ENCODE assay signal across 13 cellular contexts in genomic region chr19:11361037-11361770, GRCh38. TPM values are rescaled to one million over a fixed set of nuclear protein-coding genes. Genes with fewer than 3 reads are reported as not detected.
DNase-seq lines count a peak whose midpoint lies in the region; ATAC-seq and TF ChIP-seq lines count a peak whose summit lies in the region.
"Had no signal": no experiment of that assay in that cellular context is flagged by ENCODE, and none has a peak within 500 bp of the region (broad histone marks: within the 10 kb centered on the region; RNA-seq: fewer than 3 reads in every experiment).

No MANE protein-coding gene starts in this region.

- no peak for ATAC-seq in HG02571 (IDR thresholded peaks at IDR 0.05; ENCODE audit: unreplicated experiment)
- ATAC-seq: natural killer cell had no signal

- 59 to 79% methylated on average over 7 to 16 of the region's 43 CpGs for WGBS in esophagus squamous epithelium, 2 donors

- H3K4me3 Mint-ChIP-seq in glutamatergic neuron (ENCODE audit: unreplicated experiment) (peak overlapping the region; percentile 68), neural crest cell (peak overlapping the region; percentile 84)
- H3K4me3 Mint-ChIP-seq: natural killer cell had no signal

- H3K36me3 ChIP-seq in ES-I3 (ENCODE audit: insufficient read depth, low read length) (no peaks in the 10 kb centered on the region), Karpas-422 (ENCODE audit: insufficient read depth, low read length) (no peaks in the 10 kb centered on the region), esophagus squamous epithelium (peaks cover 0 to 48% (median 0%) of the 10 kb centered on the region in 3 donors)
- H3K36me3 ChIP-seq: uterus had no signal

- H3K4me2 ChIP-seq in Karpas-422 (ENCODE audit: low read depth, low read length, poor library complexity, severe bottlenecking), result no peak overlapping the region

- no peaks in the 10 kb centered on the region for H3K27me3 ChIP-seq in Karpas-422 (ENCODE audit: low read length)
- H3K27me3 ChIP-seq in esophagus squamous epithelium, result no peaks in the 10 kb centered on the region
- H3K27me3 ChIP-seq: gastrocnemius medialis, uterus had no signal

- H3K9ac ChIP-seq in ES-I3 (ENCODE audit: low read depth, low read length), result peak overlapping the region; percentile 35; the same call in 1 of the 2 replicates
- no peak overlapping the region for H3K9ac ChIP-seq in Karpas-422 (ENCODE audit: low read length)

- peak; percentile 18 for TF ChIP-seq CTCF in glutamatergic neuron (IDR thresholded peaks at IDR 0.05; ENCODE audit: partially characterized antibody, unreplicated experiment)
- peak; percentile 32 for TF ChIP-seq CTCF in neural crest cell (conservative IDR thresholded peaks at IDR 0.05)
- no peak for TF ChIP-seq CTCF in esophagus squamous epithelium (IDR thresholded peaks at IDR 0.05)

- H3K27me3 Mint-ChIP-seq in glutamatergic neuron (ENCODE audit: unreplicated experiment) (peaks cover 11% of the 10 kb centered on the region), neural crest cell (ENCODE audit: low read depth) (peaks cover 34% of the 10 kb centered on the region)

- H3K36me3 Mint-ChIP-seq in glutamatergic neuron (ENCODE audit: unreplicated experiment) (no peaks in the 10 kb centered on the region), neural crest cell (ENCODE audit: low read depth) (no peaks in the 10 kb centered on the region)
- H3K36me3 Mint-ChIP-seq: natural killer cell had no signal

- no peak for TF ChIP-seq POLR2A in esophagus squamous epithelium (IDR thresholded peaks at IDR 0.05)

- H3K9me3 ChIP-seq in ES-I3 (ENCODE audit: control insufficient read depth, insufficient read depth, low read length), result no peaks in the 10 kb centered on the region
- no peaks in the 10 kb centered on the region for H3K9me3 ChIP-seq in Karpas-422 (ENCODE audit: low read length)
- no peaks in the 10 kb centered on the region for H3K9me3 ChIP-seq in esophagus squamous epithelium
- H3K9me3 ChIP-seq: gastrocnemius medialis, uterus had no signal

- no peaks in the 10 kb centered on the region; the same call in 1 of the 2 replicates for H3K4me1 ChIP-seq in ES-I3 (ENCODE audit: insufficient read depth, low read length)
- H3K4me1 ChIP-seq in Karpas-422 (ENCODE audit: low read length), result no peaks in the 10 kb centered on the region
- H3K4me1 ChIP-seq in esophagus squamous epithelium, result peaks cover 0 to 33% (median 3%) of the 10 kb centered on the region in 3 donors
- H3K4me1 ChIP-seq: gastrocnemius medialis, uterus had no signal

- H3K9me2 ChIP-seq in Karpas-422 (replicated peaks; ENCODE audit: insufficient read depth, low read length), result no peaks in the 10 kb centered on the region

- H3K27ac ChIP-seq in Karpas-422 (ENCODE audit: low read length), result no peak overlapping the region
- H3K27ac ChIP-seq in esophagus squamous epithelium, result no peak overlapping the region
- H3K27ac ChIP-seq: gastrocnemius medialis, uterus had no signal

- peaks cover 18% of the 10 kb centered on the region for H3K4me1 Mint-ChIP-seq in glutamatergic neuron (ENCODE audit: low read depth, unreplicated experiment)
- peaks cover 11% of the 10 kb centered on the region for H3K4me1 Mint-ChIP-seq in neural crest cell

- H3K4me3 ChIP-seq in Karpas-422 (ENCODE audit: low read length) (no peak overlapping the region), esophagus squamous epithelium (peak overlapping the region in 2 of 4 donors; percentile 1 to 23)
- H3K4me3 ChIP-seq: gastrocnemius medialis, uterus had no signal

- H3K79me2 ChIP-seq in Karpas-422 (ENCODE audit: low read length), result no peaks in the 10 kb centered on the region

- H3K27ac Mint-ChIP-seq in glutamatergic neuron (ENCODE audit: unreplicated experiment) (peak overlapping the region; percentile 72), neural crest cell (ENCODE audit: unreplicated experiment) (no peak overlapping the region)
- H3K27ac Mint-ChIP-seq: natural killer cell had no signal

- H4K20me1 ChIP-seq in Karpas-422 (ENCODE audit: insufficient read depth, low read depth, low read length), result no peaks in the 10 kb centered on the region

- DNase-seq in Karpas-422 (peak; percentile 69), glutamatergic neuron (peak; percentile 96), neural crest cell (ENCODE audit: low read depth, low spot score) (peak; percentile 85), Kasumi-1 (lab: John Stamatoyannopoulos, UW) (no peak), esophagus squamous epithelium (lab: John Stamatoyannopoulos, UW) (no peak), NCI-H2107 treated with DMSO at 0.1 percent for 48 hours (lab: John Stamatoyannopoulos, UW; ENCODE audit: unreplicated experiment) (no peak)
- DNase-seq: DMS153, gastrocnemius medialis, natural killer cell, NCI-H2081 treated with DMSO at 0.1 percent for 48 hours, uterus had no signal

- H3K9me3 Mint-ChIP-seq in glutamatergic neuron (ENCODE audit: unreplicated experiment) (peaks cover 5% of the 10 kb centered on the region), neural crest cell (no peaks in the 10 kb centered on the region)
- H3K9me3 Mint-ChIP-seq: natural killer cell had no signal

- no peak overlapping the region for H2AFZ ChIP-seq in Karpas-422 (ENCODE audit: low read length)

- intact Hi-C loops in esophagus squamous epithelium (cut with DNase I), result no loop called here

RNA-seq across cellular contexts. Expression of gene PLPPR2, which starts 6.0 kb away (rescaled TPM):
- 0.43 and 0.67 TPM in 2 replicates for total RNA-seq in Karpas-422 (2014; rRNA removed; shearing (Covaris generic); ENCODE audit: low replicate concordance)
- 77.0 TPM for total RNA-seq in glutamatergic neuron (ENCODE audit: unreplicated experiment)
- 10.3 and 12.3 TPM in 2 replicates for total RNA-seq in neural crest cell
- 10 to 100 TPM in 1 of 4 donors, 1 to 10 TPM in 3; 5.1 to 14.2 (median 9.7) TPM for total RNA-seq in esophagus squamous epithelium

RNA-seq across cellular contexts. Expression of gene SWSAP1, which starts 13.3 kb away (rescaled TPM):
- total RNA-seq in Karpas-422 (2014; rRNA removed; shearing (Covaris generic); ENCODE audit: low replicate concordance), result 7.4 and 12.6 TPM in 2 replicates
- total RNA-seq in glutamatergic neuron (ENCODE audit: unreplicated experiment), result 2.1 TPM
- 2.9 and 3.5 TPM in 2 replicates for total RNA-seq in neural crest cell
- 1 to 10 TPM; 1.0 to 2.9 (median 1.3) TPM for total RNA-seq in esophagus squamous epithelium

RNA-seq across cellular contexts. Expression of gene CCDC159, which starts 14.9 kb away (rescaled TPM):
- total RNA-seq in Karpas-422 (2014; rRNA removed; shearing (Covaris generic); ENCODE audit: low replicate concordance), result 2.9 and 14.8 TPM in 2 replicates
- total RNA-seq in glutamatergic neuron (ENCODE audit: unreplicated experiment), result 8.0 TPM
- total RNA-seq in neural crest cell, result 7.0 and 10.3 TPM in 2 replicates
- 10 to 100 TPM in 1 of 4 donors, 1 to 10 TPM in 3; 5.7 to 17.7 (median 8.0) TPM for total RNA-seq in esophagus squamous epithelium

RNA-seq across cellular contexts. Expression of gene TMEM205, which starts 15.1 kb away (rescaled TPM):
- 103 and 156 TPM in 2 replicates for total RNA-seq in Karpas-422 (2014; rRNA removed; shearing (Covaris generic); ENCODE audit: low replicate concordance)
- total RNA-seq in glutamatergic neuron (ENCODE audit: unreplicated experiment), result 43.1 TPM
- total RNA-seq in neural crest cell, result 34.8 and 36.1 TPM in 2 replicates
- total RNA-seq in esophagus squamous epithelium, result 100 to 1,000 TPM in 2 of 4 donors, 10 to 100 TPM in 2; 80.1 to 173 (median 129) TPM

RNA-seq across cellular contexts. Expression of gene RAB3D, which starts 21.7 kb away (rescaled TPM):
- total RNA-seq in Karpas-422 (2014; rRNA removed; shearing (Covaris generic); ENCODE audit: low replicate concordance), result 8.6 and 9.0 TPM in 2 replicates
- 130 TPM for total RNA-seq in glutamatergic neuron (ENCODE audit: unreplicated experiment)
- total RNA-seq in neural crest cell, result 15.1 and 15.4 TPM in 2 replicates
- total RNA-seq in esophagus squamous epithelium, result 10 to 100 TPM; 55.9 to 90.4 (median 73.8) TPM

Comparison
In these comparisons a context has a peak if more than half of its experiments do, and no peak if none do; other contexts are left out.
1. DNase-seq: peak in Karpas-422 (single experiment), glutamatergic neuron (single experiment) and neural crest cell (single experiment); none in Kasumi-1 (0 of 2), esophagus squamous epithelium (single experiment) and NCI-H2107 treated with DMSO at 0.1 percent for 48 hours (single experiment).
2. CTCF ChIP-seq: peak in glutamatergic neuron (single experiment) and neural crest cell (single experiment); none in esophagus squamous epithelium (0 of 6).